In genomic region chr11:1759151-1759850, GRCh38 we compare ENCODE assay signal across 1 cellular context.
TF ChIP-seq lines count a peak whose summit lies in the region.

No MANE protein-coding gene starts in this region.

TF ChIP-seq in IMR-90, 13 proteins besides CTCF, POLR2A, EP300 and RAD21:
- TF ChIP-seq MAZ (IDR thresholded peaks at IDR 0.05; ENCODE audit: borderline replicate concordance, low read depth, low read length) (no peak), SMC3 (IDR thresholded peaks at IDR 0.05; ENCODE audit: low read depth, low read length) (no peak), NFE2L2 (IDR thresholded peaks at IDR 0.05; ENCODE audit: low read depth, low read length) (no peak), USF2 (IDR thresholded peaks at IDR 0.05; ENCODE audit: low read depth, low read length) (no peak), RCOR1 (IDR thresholded peaks at IDR 0.05; ENCODE audit: insufficient replicate concordance, low read length) (no peak), CHD1 (IDR thresholded peaks at IDR 0.05; ENCODE audit: low read depth, low read length) (no peak), BHLHE40 (IDR thresholded peaks at IDR 0.05; ENCODE audit: low read depth, low read length) (no peak), CEBPB (IDR thresholded peaks at IDR 0.05; ENCODE audit: low read depth, low read length) (no peak), MXI1 (IDR thresholded peaks at IDR 0.05; ENCODE audit: borderline replicate concordance, low read depth, low read length) (no peak), RFX5 (IDR thresholded peaks at IDR 0.05; ENCODE audit: low read depth, low read length) (no peak), FOS (IDR thresholded peaks at IDR 0.05; ENCODE audit: low read depth, low read length) (no peak), ELK1 (IDR thresholded peaks at IDR 0.05; ENCODE audit: borderline replicate concordance, low read depth, low read length) (no peak), MAFK (IDR thresholded peaks at IDR 0.05; ENCODE audit: low read depth, low read length) (no peak)
